ENCODE assay signal across 17 cellular contexts in the genomic region with DNA sequence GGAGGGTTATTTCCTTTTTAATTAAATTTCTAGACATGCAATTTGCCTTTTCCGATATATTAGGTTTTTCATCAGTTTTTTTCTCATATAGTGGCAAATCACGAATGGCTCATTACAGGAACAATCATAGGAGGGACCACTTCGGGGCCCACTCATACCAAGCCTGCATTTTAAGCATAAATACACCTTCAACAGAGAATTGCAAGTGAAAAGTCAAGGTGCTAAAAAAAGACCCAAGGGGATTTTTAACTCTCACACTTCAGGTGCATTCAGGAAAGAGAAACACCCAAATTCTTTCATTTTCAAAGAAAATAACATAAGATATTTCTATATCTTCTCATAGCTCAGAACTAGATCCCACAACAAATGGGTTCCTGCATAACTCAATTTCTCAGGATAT.
DNase-seq lines count a peak whose midpoint lies in the region; ATAC-seq and TF ChIP-seq lines count a peak whose summit lies in the region.
"Had no signal": no experiment of that assay in that cellular context is flagged by ENCODE, and none has a peak within 500 bp of the region (broad histone marks: within the 10 kb centered on the region; RNA-seq: fewer than 3 reads in every experiment).

No MANE protein-coding gene starts in this region.

- H3K27me3 ChIP-seq in MM.1S (replicated peaks; ENCODE audit: insufficient read depth, low read length) = no peaks in the 10 kb centered on the region
- H3K27me3 ChIP-seq in WERI-Rb-1 (ENCODE audit: insufficient read depth, low read depth, severe bottlenecking) = peaks cover 20% of the 10 kb centered on the region
- H3K27me3 ChIP-seq in SJCRH30 = no peaks in the 10 kb centered on the region

- peak; percentile 63 for ATAC-seq in GM18519 (IDR thresholded peaks at IDR 0.05; ENCODE audit: low FRiP score, unreplicated experiment)
- peak; percentile 63 for ATAC-seq in GM21360 (IDR thresholded peaks at IDR 0.05; ENCODE audit: unreplicated experiment)
- ATAC-seq: HCT116 had no signal

- H2AFZ ChIP-seq in MM.1S (ENCODE audit: low read length) = no peak overlapping the region
- H2AFZ ChIP-seq: GM23248 had no signal

- H3K27ac Mint-ChIP-seq in endothelial cell (ENCODE audit: unreplicated experiment) = no peak overlapping the region
- H3K27ac Mint-ChIP-seq: CD4-positive, alpha-beta memory T cell had no signal

- H3K79me2 ChIP-seq in MM.1S (ENCODE audit: low read length) = no peaks in the 10 kb centered on the region

- H3K4me1 ChIP-seq in MM.1S (ENCODE audit: low read length) (peaks cover 10% of the 10 kb centered on the region), SJCRH30 (no peaks in the 10 kb centered on the region)

- no peaks in the 10 kb centered on the region for H3K36me3 Mint-ChIP-seq in endothelial cell (ENCODE audit: low read depth, unreplicated experiment)
- H3K36me3 Mint-ChIP-seq: CD4-positive, alpha-beta memory T cell had no signal

- no peaks in the 10 kb centered on the region for H3K9me3 Mint-ChIP-seq in endothelial cell (ENCODE audit: unreplicated experiment)

- H3K9me3 ChIP-seq in MM.1S (replicated peaks; ENCODE audit: insufficient read depth, low read length) = no peaks in the 10 kb centered on the region
- H3K9me3 ChIP-seq in WERI-Rb-1 (ENCODE audit: severe bottlenecking) = no peaks in the 10 kb centered on the region
- H3K9me3 ChIP-seq in SJCRH30 (replicated peaks) = no peaks in the 10 kb centered on the region

- no peaks in the 10 kb centered on the region for H3K9me2 ChIP-seq in MM.1S (replicated peaks; ENCODE audit: insufficient read depth, low read length)

- H3K4me2 ChIP-seq in MM.1S (ENCODE audit: low read depth, low read length) = peak overlapping the region; percentile 25

- no peak overlapping the region for H3K4me3 Mint-ChIP-seq in endothelial cell (ENCODE audit: unreplicated experiment)
- H3K4me3 Mint-ChIP-seq: CD4-positive, alpha-beta memory T cell had no signal

- H3K36me3 ChIP-seq in MM.1S (replicated peaks; ENCODE audit: insufficient read depth, low read length) (no peaks in the 10 kb centered on the region), WERI-Rb-1 (no peaks in the 10 kb centered on the region), SJCRH30 (no peaks in the 10 kb centered on the region)

- TF ChIP-seq CTCF in MM.1S (IDR thresholded peaks at IDR 0.05; ENCODE audit: low read length) (no peak), WERI-Rb-1 (IDR thresholded peaks at IDR 0.05; ENCODE audit: low read depth, low read length) (no peak), endothelial cell (IDR thresholded peaks at IDR 0.05; ENCODE audit: unreplicated experiment) (no peak)

- H3K4me1 Mint-ChIP-seq in endothelial cell (ENCODE audit: unreplicated experiment) = peaks cover 7% of the 10 kb centered on the region
- H3K4me1 Mint-ChIP-seq: CD4-positive, alpha-beta memory T cell had no signal

- no peaks in the 10 kb centered on the region for H3K27me3 Mint-ChIP-seq in endothelial cell (ENCODE audit: unreplicated experiment)

- DNase-seq in MM.1S (peak; percentile 25), 8988T (no peak), WERI-Rb-1 (no peak), SJCRH30 (no peak), endothelial cell (ENCODE audit: low spot score) (no peak)
- DNase-seq: C1 segment of cervical spinal cord; Calu3; CD4-positive, alpha-beta memory T cell; COR-L47; DMS53; DMS79 treated with DMSO at 0.1 percent for 48 hours; GF-D8; GM23248; H7 had no signal

- no peak overlapping the region for H3K4me3 ChIP-seq in MM.1S (ENCODE audit: low read length)
- no peak overlapping the region for H3K4me3 ChIP-seq in WERI-Rb-1 (ENCODE audit: low read depth, low read length)
- no peak overlapping the region for H3K4me3 ChIP-seq in SJCRH30
- H3K4me3 ChIP-seq: GM23248 had no signal

- no peak overlapping the region for H3K9ac ChIP-seq in MM.1S (ENCODE audit: low read length)
- H3K9ac ChIP-seq: GM23248 had no signal

- no peaks in the 10 kb centered on the region for H3F3A ChIP-seq in MM.1S (ENCODE audit: insufficient read depth, low read length)

- H3K27ac ChIP-seq in MM.1S (ENCODE audit: low read length) (no peak overlapping the region), WERI-Rb-1 (no peak overlapping the region), SJCRH30 (no peak overlapping the region)
- H3K27ac ChIP-seq: GM23248 had no signal

- H4K20me1 ChIP-seq in MM.1S (ENCODE audit: insufficient read depth, low read length) = no peaks in the 10 kb centered on the region
